12 cellular contexts compared by ENCODE assay signal in the genomic region with DNA sequence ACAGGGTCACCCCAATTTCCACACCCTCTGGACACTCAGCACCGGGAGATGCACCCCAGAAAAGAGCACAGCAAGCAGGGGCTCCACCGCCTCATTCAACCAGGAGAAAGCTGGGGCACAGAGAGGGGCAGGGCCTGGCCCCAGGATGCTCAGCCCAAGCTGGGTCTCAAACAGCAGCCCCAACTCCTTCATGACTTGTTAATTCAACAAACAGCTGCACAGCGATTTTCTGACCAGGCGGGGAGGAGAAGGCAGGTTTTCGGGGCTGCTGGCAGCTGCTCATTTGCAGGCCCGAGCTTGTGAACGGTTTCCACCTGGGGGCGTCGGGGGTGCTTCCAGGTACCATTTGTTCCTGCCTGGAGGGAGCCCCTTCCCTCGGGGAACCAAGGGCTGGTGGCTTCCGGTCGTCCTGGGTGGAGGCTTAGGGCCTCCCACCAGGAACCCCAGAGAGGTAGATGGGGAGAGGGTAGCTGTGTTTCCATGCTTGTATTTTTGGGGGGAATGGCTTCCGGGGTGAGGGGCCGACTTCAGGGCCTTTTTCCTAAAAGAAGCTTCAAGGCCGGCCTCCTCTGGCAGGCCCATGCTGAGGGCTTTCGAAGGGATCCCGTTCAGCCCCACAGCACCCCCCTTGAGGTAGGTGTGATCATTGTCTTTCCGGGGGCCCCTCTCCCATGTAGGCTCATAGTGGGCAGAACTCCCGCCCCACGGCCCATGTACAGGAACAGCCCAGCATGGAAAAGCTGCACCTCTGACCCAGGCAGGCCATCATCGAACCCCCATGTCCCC.
DNase-seq lines count a peak whose midpoint lies in the region; ATAC-seq and TF ChIP-seq lines count a peak whose summit lies in the region.
"Had no signal": no experiment of that assay in that cellular context is flagged by ENCODE, and none has a peak within 500 bp of the region (broad histone marks: within the 10 kb centered on the region; RNA-seq: fewer than 3 reads in every experiment).

No MANE protein-coding gene starts in this region.

- H3K4me3 ChIP-seq in Caco-2 (ENCODE audit: low read depth, low read length) (peak overlapping the region; percentile 19; the same call in 1 of the 2 replicates), ovary (no peak overlapping the region)
- H3K4me3 ChIP-seq in CD4-positive, alpha-beta memory T cell (ENCODE audit: low read length in 2 of 2), result no peak overlapping the region
- H3K4me3 ChIP-seq: cardiac muscle cell had no signal

- H3K27ac Mint-ChIP-seq in Caco-2 (ENCODE audit: unreplicated experiment), result peak overlapping the region; percentile 49
- no peak overlapping the region for H3K27ac Mint-ChIP-seq in CD4-positive, alpha-beta memory T cell
- H3K27ac Mint-ChIP-seq: activated naive CD4-positive, alpha-beta T cell treated with anti-CD3 and anti-CD28 coated beads, Interleukin-2, amount 50 U/mL, for 24 hours; memory B cell had no signal

- peaks cover 36% of the 10 kb centered on the region for H3K4me1 ChIP-seq in Caco-2
- no peaks in the 10 kb centered on the region for H3K4me1 ChIP-seq in ovary (ENCODE audit: insufficient read depth)
- H3K4me1 ChIP-seq in CD4-positive, alpha-beta memory T cell (ENCODE audit: insufficient read depth, low read length), result peaks cover 2% of the 10 kb centered on the region
- H3K4me1 ChIP-seq: foreskin keratinocyte had no signal

- H3K36me3 ChIP-seq in Caco-2 (ENCODE audit: control insufficient read depth, insufficient read depth, low read length) (no peaks in the 10 kb centered on the region; the same call in 1 of the 2 replicates), ovary (no peaks in the 10 kb centered on the region)
- no peaks in the 10 kb centered on the region for H3K36me3 ChIP-seq in CD4-positive, alpha-beta memory T cell (ENCODE audit: insufficient read depth, low read length)
- H3K36me3 ChIP-seq: cardiac muscle cell had no signal

- TF ChIP-seq EP300 in ovary (IDR thresholded peaks at IDR 0.05), result no peak

- TF ChIP-seq CTCF in Caco-2 (IDR thresholded peaks at IDR 0.05; ENCODE audit: insufficient read depth in 1 of 2, low read depth in 1 of 2, low read length in 1 of 2, severe bottlenecking in 1 of 2, unreplicated experiment in 1 of 2) (no peak), ovary (IDR thresholded peaks at IDR 0.05) (no peak)

- peak overlapping the region; percentile 62 for H3K4me3 Mint-ChIP-seq in Caco-2 (ENCODE audit: unreplicated experiment)
- no peak overlapping the region for H3K4me3 Mint-ChIP-seq in CD4-positive, alpha-beta memory T cell
- H3K4me3 Mint-ChIP-seq: activated naive CD4-positive, alpha-beta T cell treated with anti-CD3 and anti-CD28 coated beads, Interleukin-2, amount 50 U/mL, for 24 hours; memory B cell had no signal

- H3K27me3 ChIP-seq in Caco-2 (replicated peaks; ENCODE audit: control insufficient read depth, insufficient read depth, low read length) (no peaks in the 10 kb centered on the region), ovary (no peaks in the 10 kb centered on the region)
- no peaks in the 10 kb centered on the region for H3K27me3 ChIP-seq in CD4-positive, alpha-beta memory T cell (ENCODE audit: insufficient read depth, low read length)
- H3K27me3 ChIP-seq: cardiac muscle cell had no signal

- no peak for ATAC-seq in left cardiac atrium
- no peak for ATAC-seq in HG02642 (IDR thresholded peaks at IDR 0.05; ENCODE audit: poor library complexity, unreplicated experiment)

- TF ChIP-seq POLR2A in ovary (IDR thresholded peaks at IDR 0.05), result no peak

- H3K4me1 Mint-ChIP-seq in Caco-2 (ENCODE audit: low read depth, unreplicated experiment), result peaks cover 10% of the 10 kb centered on the region
- peaks cover 0 to 2% (median under 1%) of the 10 kb centered on the region in 4 donors for H3K4me1 Mint-ChIP-seq in CD4-positive, alpha-beta memory T cell
- H3K4me1 Mint-ChIP-seq: memory B cell had no signal

- DNase-seq in Caco-2 (peak; percentile 16 to 38), NCI-H69 (lab: John Stamatoyannopoulos, UW) (peak; percentile 65), left cardiac atrium (peak; percentile 17), ovary (peak in 4 of 5 donors; percentile 10 to 42 (median 30)), globus pallidus (ENCODE audit: low spot score) (no peak)
- DNase-seq in CD4-positive, alpha-beta memory T cell, result no peak
- DNase-seq: NCI-H1105 had no signal

- no peaks in the 10 kb centered on the region for H3K27me3 Mint-ChIP-seq in Caco-2 (ENCODE audit: insufficient read depth, unreplicated experiment)
- peaks cover 5 to 10% of the 10 kb centered on the region in 2 donors for H3K27me3 Mint-ChIP-seq in CD4-positive, alpha-beta memory T cell
- H3K27me3 Mint-ChIP-seq: activated naive CD4-positive, alpha-beta T cell treated with anti-CD3 and anti-CD28 coated beads, Interleukin-2, amount 50 U/mL, for 24 hours had no signal

- H3K9me3 ChIP-seq in Caco-2, result no peaks in the 10 kb centered on the region
- no peaks in the 10 kb centered on the region for H3K9me3 ChIP-seq in ovary
- no peaks in the 10 kb centered on the region for H3K9me3 ChIP-seq in CD4-positive, alpha-beta memory T cell (ENCODE audit: control insufficient read depth in 1 of 2, low read length in 2 of 2)

- TSS peak; percentile 24 for BruUV-seq in Caco-2 (replicated peaks; lab: Mats Ljungman, UMichigan)

- intact Hi-C loops in Caco-2 (cut with micrococcal nuclease; ENCODE audit: unreplicated experiment), result loop anchor here (1.0 kb wide), 9 partner anchors 16 to 189 kb away; no protein-coding TSS in a partner anchor
- intact Hi-C loops in left cardiac atrium (cut with DNase I), result loop anchor here (2.0 to 10.0 kb wide), 2 partner anchors 183 to 189 kb away; no protein-coding TSS in a partner anchor
- intact Hi-C loops in ovary (cut with DNase I), result loop anchor here (2.0 to 10.0 kb wide), 4 partner anchors 133 to 191 kb away; partner anchors contain the start of gene GSE1 (in 2 of the 4)
- intact Hi-C loops in CD4-positive, alpha-beta memory T cell (cut with micrococcal nuclease), result loop anchor here (5.0 kb wide), 1 partner anchor 136 kb away; no protein-coding TSS in a partner anchor

- H3K9me3 Mint-ChIP-seq in Caco-2 (ENCODE audit: unreplicated experiment), result no peaks in the 10 kb centered on the region
- H3K9me3 Mint-ChIP-seq in CD4-positive, alpha-beta memory T cell, result no peaks in the 10 kb centered on the region
- H3K9me3 Mint-ChIP-seq: activated naive CD4-positive, alpha-beta T cell treated with anti-CD3 and anti-CD28 coated beads, Interleukin-2, amount 50 U/mL, for 24 hours had no signal

- no peak overlapping the region for H3K27ac ChIP-seq in ovary
- no peak overlapping the region for H3K27ac ChIP-seq in CD4-positive, alpha-beta memory T cell (ENCODE audit: low read depth, low read length)
- H3K27ac ChIP-seq: cardiac muscle cell, foreskin keratinocyte had no signal

- CTCF ChIA-PET in Caco-2 (lab: Charles Lee), result interaction anchor here (0.6 to 3.4 kb wide), 17 partner anchors 16 to 649 kb away, joined by 3 to 59 read pairs (median 6); no protein-coding TSS in a partner anchor
- CTCF ChIA-PET in CD4-positive, alpha-beta memory T cell (lab: Charles Lee; ENCODE audit: partially characterized antibody), result interaction anchor here (0.7 to 6.5 kb wide), 20 partner anchors 10 to 202 kb away, joined by 3 to 77 read pairs (median 4); partner anchors contain the start of gene GSE1

- WGBS in ovary, 3 donors, result 80 to 85% (median 84%) methylated on average over 21 of the region's 21 CpGs

- POLR2A ChIA-PET in Caco-2 (lab: Charles Lee), result interaction anchor here (0.6 kb wide), 1 partner anchor 63 kb away, joined by 3 read pairs; no protein-coding TSS in a partner anchor
- POLR2A ChIA-PET in CD4-positive, alpha-beta memory T cell (lab: Charles Lee; ENCODE audit: partially characterized antibody), result interaction anchor here (1.0 to 1.5 kb wide), 5 partner anchors 188 to 194 kb away, joined by 3 to 7 read pairs (median 3); partner anchors contain the start of gene GSE1

- H3K36me3 Mint-ChIP-seq in Caco-2 (ENCODE audit: insufficient read depth, unreplicated experiment), result peaks cover 5% of the 10 kb centered on the region
- H3K36me3 Mint-ChIP-seq in CD4-positive, alpha-beta memory T cell, result no peaks in the 10 kb centered on the region
- H3K36me3 Mint-ChIP-seq: activated naive CD4-positive, alpha-beta T cell treated with anti-CD3 and anti-CD28 coated beads, Interleukin-2, amount 50 U/mL, for 24 hours; memory B cell had no signal

Comparison
In these comparisons a context has a peak if more than half of its experiments do, and no peak if none do; other contexts are left out.
1. DNase-seq: peak in Caco-2 (2 of 2), NCI-H69 (single experiment), left cardiac atrium (single experiment) and ovary (4 of 5); none in globus pallidus (single experiment) and CD4-positive, alpha-beta memory T cell (0 of 5).